1 cellular context compared by ENCODE assay signal in the genomic region with DNA sequence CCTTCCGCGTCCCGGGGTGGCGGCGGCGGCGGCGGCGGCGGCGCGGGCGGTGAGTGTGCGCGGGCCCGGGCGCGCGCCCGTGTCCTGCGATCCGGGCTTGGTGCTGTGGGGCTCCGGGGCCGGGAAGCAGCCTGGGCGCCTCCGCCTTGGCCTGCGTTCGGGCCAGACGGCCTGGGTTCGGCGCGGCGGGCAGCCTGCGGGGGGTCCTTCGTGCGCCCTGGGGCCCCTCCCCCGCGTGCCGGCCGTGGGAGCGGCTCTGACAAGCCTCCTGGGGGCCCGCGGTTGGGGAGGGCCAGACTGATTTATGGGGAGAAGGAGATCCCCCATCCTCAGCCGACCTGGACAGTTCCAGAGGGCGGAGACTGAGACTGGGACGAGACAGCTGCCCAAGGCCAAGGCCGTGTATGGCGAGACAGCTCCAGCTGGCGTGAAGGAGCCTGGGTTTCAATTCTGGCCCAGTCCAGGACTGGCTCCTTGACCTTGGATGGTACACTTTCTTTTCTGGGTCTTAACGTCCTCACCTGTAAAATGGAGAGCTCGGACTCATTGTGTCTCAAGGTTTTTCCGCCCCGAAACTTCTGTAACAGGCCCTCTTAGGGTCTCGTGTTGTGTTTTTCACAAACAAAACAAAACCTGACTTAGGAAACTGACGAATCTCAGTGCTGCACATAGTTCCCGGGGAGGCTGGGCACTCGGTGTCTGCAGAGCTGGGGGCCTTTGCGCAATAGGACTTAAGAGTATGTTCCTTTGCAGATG.
TF ChIP-seq lines count a peak whose summit lies in the region.

No MANE protein-coding gene starts in this region.

TF ChIP-seq in K562, 482 proteins besides CTCF, POLR2A, EP300 and RAD21 (continues in another document):
- TF ChIP-seq, protein P1, sequence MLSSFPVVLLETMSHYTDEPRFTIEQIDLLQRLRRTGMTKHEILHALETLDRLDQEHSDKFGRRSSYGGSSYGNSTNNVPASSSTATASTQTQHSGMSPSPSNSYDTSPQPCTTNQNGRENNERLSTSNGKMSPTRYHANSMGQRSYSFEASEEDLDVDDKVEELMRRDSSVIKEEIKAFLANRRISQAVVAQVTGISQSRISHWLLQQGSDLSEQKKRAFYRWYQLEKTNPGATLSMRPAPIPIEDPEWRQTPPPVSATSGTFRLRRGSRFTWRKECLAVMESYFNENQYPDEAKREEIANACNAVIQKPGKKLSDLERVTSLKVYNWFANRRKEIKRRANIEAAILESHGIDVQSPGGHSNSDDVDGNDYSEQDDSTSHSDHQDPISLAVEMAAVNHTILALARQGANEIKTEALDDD (IDR thresholded peaks at IDR 0.05) = no peak
- TF ChIP-seq RB1 (IDR thresholded peaks at IDR 0.05; ENCODE audit: low read depth) (no peak), ZNF140 (CRISPR knock-in tag; IDR thresholded peaks at IDR 0.05) (no peak), ZNF24 (IDR thresholded peaks at IDR 0.05) (no peak; the same call in 1 of the 2 replicates), ESRRA (IDR thresholded peaks at IDR 0.05; ENCODE audit: borderline replicate concordance, low read depth) (0 out of 2 replicates have a peak, but pooled peaks have one; percentile 17), PRMT5 (CRISPR knock-in tag; IDR thresholded peaks at IDR 0.05) (no peak), PHB (CRISPR knock-in tag; IDR thresholded peaks at IDR 0.05) (no peak), SMAD4 (CRISPR knock-in tag; conservative IDR thresholded peaks at IDR 0.05) (peak; percentile 61), CREB1 (IDR thresholded peaks at IDR 0.05) (peak; percentile 33; the same call in 1 of the 2 replicates), CREB1 (CRISPR knock-in tag; IDR thresholded peaks at IDR 0.05) (no peak), FOXM1 (IDR thresholded peaks at IDR 0.05; ENCODE audit: low read depth) (no peak), FOXM1 (CRISPR knock-in tag; IDR thresholded peaks at IDR 0.05; ENCODE audit: low read depth) (no peak), ZNF668 (CRISPR knock-in tag; IDR thresholded peaks at IDR 0.05) (no peak), MECOM (CRISPR knock-in tag; IDR thresholded peaks at IDR 0.05) (no peak), CTBP1 (IDR thresholded peaks at IDR 0.05; ENCODE audit: borderline replicate concordance) (0 out of 2 replicates have a peak, but pooled peaks have one; percentile 19), COPS2 (conservative IDR thresholded peaks at IDR 0.05) (no peak), CBX2 (IDR thresholded peaks at IDR 0.05; ENCODE audit: insufficient read depth, low read length, poor library complexity, severe bottlenecking) (no peak), FOXA3 (CRISPR knock-in tag; conservative IDR thresholded peaks at IDR 0.05 in 1 of 2, IDR thresholded peaks at IDR 0.05 in 1 of 2) (0 out of 4 replicates have a peak, but pooled peaks of 1 of the 2 experiments have one; percentile 32), KDM1A (IDR thresholded peaks at IDR 0.05) (no peak), KDM5B (IDR thresholded peaks at IDR 0.05; ENCODE audit: insufficient replicate concordance, low read depth, low read length) (peak; percentile 8), FOSL1 (tag; conservative IDR thresholded peaks at IDR 0.05) (peak; percentile 35; the same call in 1 of the 2 replicates), CXXC5 (CRISPR knock-in tag; IDR thresholded peaks at IDR 0.05) (0 out of 2 replicates have a peak, but pooled peaks have one; percentile 3), MEIS2 (IDR thresholded peaks at IDR 0.05; ENCODE audit: partially characterized antibody) (peak; percentile 94), YY1 (IDR thresholded peaks at IDR 0.05; ENCODE audit: borderline replicate concordance in 1 of 3, control insufficient read depth in 1 of 3, extremely low read depth in 1 of 3, insufficient read depth in 3 of 3, insufficient read length in 1 of 3, insufficient replicate concordance in 2 of 3, low read depth in 1 of 3, low read length in 2 of 3) (no peak), RBBP5 (IDR thresholded peaks at IDR 0.05; ENCODE audit: borderline replicate concordance, insufficient read depth, low read length, poor library complexity, severe bottlenecking) (peak; percentile 54), U2AF2 (optimal IDR thresholded peaks at IDR 0.05; ENCODE audit: low read depth, low read length) (no peak), OTX1 (CRISPR knock-in tag; IDR thresholded peaks at IDR 0.05) (no peak), SRSF1 (IDR thresholded peaks at IDR 0.05; ENCODE audit: low read depth, low read length) (no peak), ZNF324 (CRISPR knock-in tag; IDR thresholded peaks at IDR 0.05) (no peak)
- TF ChIP-seq, protein P2, sequence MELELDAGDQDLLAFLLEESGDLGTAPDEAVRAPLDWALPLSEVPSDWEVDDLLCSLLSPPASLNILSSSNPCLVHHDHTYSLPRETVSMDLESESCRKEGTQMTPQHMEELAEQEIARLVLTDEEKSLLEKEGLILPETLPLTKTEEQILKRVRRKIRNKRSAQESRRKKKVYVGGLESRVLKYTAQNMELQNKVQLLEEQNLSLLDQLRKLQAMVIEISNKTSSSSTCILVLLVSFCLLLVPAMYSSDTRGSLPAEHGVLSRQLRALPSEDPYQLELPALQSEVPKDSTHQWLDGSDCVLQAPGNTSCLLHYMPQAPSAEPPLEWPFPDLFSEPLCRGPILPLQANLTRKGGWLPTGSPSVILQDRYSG (tag; conservative IDR thresholded peaks at IDR 0.05; ENCODE audit: low read depth) = no peak
- TF ChIP-seq, protein P3, sequence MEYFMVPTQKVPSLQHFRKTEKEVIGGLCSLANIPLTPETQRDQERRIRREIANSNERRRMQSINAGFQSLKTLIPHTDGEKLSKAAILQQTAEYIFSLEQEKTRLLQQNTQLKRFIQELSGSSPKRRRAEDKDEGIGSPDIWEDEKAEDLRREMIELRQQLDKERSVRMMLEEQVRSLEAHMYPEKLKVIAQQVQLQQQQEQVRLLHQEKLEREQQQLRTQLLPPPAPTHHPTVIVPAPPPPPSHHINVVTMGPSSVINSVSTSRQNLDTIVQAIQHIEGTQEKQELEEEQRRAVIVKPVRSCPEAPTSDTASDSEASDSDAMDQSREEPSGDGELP (CRISPR knock-in tag; IDR thresholded peaks at IDR 0.05; ENCODE audit: borderline replicate concordance) = peak; percentile 86
- TF ChIP-seq, protein P4, sequence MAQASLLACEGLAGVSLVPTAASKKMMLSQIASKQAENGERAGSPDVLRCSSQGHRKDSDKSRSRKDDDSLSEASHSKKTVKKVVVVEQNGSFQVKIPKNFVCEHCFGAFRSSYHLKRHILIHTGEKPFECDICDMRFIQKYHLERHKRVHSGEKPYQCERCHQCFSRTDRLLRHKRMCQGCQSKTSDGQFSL (CRISPR knock-in tag; IDR thresholded peaks at IDR 0.05) = no peak
- TF ChIP-seq, protein P4 (tag; IDR thresholded peaks at IDR 0.05) = no peak
- TF ChIP-seq, protein P5, sequence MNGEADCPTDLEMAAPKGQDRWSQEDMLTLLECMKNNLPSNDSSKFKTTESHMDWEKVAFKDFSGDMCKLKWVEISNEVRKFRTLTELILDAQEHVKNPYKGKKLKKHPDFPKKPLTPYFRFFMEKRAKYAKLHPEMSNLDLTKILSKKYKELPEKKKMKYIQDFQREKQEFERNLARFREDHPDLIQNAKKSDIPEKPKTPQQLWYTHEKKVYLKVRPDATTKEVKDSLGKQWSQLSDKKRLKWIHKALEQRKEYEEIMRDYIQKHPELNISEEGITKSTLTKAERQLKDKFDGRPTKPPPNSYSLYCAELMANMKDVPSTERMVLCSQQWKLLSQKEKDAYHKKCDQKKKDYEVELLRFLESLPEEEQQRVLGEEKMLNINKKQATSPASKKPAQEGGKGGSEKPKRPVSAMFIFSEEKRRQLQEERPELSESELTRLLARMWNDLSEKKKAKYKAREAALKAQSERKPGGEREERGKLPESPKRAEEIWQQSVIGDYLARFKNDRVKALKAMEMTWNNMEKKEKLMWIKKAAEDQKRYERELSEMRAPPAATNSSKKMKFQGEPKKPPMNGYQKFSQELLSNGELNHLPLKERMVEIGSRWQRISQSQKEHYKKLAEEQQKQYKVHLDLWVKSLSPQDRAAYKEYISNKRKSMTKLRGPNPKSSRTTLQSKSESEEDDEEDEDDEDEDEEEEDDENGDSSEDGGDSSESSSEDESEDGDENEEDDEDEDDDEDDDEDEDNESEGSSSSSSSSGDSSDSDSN (IDR thresholded peaks at IDR 0.05; ENCODE audit: borderline replicate concordance in 1 of 2, low read depth in 2 of 2, low read length in 2 of 2) = peak; percentile 28 to 66; a peak in 1 of 4 replicates
- TF ChIP-seq, protein P6, sequence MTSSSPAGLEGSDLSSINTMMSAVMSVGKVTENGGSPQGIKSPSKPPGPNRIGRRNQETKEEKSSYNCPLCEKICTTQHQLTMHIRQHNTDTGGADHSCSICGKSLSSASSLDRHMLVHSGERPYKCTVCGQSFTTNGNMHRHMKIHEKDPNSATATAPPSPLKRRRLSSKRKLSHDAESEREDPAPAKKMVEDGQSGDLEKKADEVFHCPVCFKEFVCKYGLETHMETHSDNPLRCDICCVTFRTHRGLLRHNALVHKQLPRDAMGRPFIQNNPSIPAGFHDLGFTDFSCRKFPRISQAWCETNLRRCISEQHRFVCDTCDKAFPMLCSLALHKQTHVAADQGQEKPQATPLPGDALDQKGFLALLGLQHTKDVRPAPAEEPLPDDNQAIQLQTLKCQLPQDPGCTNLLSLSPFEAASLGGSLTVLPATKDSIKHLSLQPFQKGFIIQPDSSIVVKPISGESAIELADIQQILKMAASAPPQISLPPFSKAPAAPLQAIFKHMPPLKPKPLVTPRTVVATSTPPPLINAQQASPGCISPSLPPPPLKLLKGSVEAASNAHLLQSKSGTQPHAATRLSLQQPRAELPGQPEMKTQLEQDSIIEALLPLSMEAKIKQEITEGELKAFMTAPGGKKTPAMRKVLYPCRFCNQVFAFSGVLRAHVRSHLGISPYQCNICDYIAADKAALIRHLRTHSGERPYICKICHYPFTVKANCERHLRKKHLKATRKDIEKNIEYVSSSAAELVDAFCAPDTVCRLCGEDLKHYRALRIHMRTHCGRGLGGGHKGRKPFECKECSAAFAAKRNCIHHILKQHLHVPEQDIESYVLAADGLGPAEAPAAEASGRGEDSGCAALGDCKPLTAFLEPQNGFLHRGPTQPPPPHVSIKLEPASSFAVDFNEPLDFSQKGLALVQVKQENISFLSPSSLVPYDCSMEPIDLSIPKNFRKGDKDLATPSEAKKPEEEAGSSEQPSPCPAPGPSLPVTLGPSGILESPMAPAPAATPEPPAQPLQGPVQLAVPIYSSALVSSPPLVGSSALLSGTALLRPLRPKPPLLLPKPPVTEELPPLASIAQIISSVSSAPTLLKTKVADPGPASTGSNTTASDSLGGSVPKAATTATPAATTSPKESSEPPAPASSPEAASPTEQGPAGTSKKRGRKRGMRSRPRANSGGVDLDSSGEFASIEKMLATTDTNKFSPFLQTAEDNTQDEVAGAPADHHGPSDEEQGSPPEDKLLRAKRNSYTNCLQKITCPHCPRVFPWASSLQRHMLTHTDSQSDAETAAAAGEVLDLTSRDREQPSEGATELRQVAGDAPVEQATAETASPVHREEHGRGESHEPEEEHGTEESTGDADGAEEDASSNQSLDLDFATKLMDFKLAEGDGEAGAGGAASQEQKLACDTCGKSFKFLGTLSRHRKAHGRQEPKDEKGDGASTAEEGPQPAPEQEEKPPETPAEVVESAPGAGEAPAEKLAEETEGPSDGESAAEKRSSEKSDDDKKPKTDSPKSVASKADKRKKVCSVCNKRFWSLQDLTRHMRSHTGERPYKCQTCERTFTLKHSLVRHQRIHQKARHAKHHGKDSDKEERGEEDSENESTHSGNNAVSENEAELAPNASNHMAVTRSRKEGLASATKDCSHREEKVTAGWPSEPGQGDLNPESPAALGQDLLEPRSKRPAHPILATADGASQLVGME (CRISPR knock-in tag; IDR thresholded peaks at IDR 0.05) = no peak
- TF ChIP-seq, protein P7, sequence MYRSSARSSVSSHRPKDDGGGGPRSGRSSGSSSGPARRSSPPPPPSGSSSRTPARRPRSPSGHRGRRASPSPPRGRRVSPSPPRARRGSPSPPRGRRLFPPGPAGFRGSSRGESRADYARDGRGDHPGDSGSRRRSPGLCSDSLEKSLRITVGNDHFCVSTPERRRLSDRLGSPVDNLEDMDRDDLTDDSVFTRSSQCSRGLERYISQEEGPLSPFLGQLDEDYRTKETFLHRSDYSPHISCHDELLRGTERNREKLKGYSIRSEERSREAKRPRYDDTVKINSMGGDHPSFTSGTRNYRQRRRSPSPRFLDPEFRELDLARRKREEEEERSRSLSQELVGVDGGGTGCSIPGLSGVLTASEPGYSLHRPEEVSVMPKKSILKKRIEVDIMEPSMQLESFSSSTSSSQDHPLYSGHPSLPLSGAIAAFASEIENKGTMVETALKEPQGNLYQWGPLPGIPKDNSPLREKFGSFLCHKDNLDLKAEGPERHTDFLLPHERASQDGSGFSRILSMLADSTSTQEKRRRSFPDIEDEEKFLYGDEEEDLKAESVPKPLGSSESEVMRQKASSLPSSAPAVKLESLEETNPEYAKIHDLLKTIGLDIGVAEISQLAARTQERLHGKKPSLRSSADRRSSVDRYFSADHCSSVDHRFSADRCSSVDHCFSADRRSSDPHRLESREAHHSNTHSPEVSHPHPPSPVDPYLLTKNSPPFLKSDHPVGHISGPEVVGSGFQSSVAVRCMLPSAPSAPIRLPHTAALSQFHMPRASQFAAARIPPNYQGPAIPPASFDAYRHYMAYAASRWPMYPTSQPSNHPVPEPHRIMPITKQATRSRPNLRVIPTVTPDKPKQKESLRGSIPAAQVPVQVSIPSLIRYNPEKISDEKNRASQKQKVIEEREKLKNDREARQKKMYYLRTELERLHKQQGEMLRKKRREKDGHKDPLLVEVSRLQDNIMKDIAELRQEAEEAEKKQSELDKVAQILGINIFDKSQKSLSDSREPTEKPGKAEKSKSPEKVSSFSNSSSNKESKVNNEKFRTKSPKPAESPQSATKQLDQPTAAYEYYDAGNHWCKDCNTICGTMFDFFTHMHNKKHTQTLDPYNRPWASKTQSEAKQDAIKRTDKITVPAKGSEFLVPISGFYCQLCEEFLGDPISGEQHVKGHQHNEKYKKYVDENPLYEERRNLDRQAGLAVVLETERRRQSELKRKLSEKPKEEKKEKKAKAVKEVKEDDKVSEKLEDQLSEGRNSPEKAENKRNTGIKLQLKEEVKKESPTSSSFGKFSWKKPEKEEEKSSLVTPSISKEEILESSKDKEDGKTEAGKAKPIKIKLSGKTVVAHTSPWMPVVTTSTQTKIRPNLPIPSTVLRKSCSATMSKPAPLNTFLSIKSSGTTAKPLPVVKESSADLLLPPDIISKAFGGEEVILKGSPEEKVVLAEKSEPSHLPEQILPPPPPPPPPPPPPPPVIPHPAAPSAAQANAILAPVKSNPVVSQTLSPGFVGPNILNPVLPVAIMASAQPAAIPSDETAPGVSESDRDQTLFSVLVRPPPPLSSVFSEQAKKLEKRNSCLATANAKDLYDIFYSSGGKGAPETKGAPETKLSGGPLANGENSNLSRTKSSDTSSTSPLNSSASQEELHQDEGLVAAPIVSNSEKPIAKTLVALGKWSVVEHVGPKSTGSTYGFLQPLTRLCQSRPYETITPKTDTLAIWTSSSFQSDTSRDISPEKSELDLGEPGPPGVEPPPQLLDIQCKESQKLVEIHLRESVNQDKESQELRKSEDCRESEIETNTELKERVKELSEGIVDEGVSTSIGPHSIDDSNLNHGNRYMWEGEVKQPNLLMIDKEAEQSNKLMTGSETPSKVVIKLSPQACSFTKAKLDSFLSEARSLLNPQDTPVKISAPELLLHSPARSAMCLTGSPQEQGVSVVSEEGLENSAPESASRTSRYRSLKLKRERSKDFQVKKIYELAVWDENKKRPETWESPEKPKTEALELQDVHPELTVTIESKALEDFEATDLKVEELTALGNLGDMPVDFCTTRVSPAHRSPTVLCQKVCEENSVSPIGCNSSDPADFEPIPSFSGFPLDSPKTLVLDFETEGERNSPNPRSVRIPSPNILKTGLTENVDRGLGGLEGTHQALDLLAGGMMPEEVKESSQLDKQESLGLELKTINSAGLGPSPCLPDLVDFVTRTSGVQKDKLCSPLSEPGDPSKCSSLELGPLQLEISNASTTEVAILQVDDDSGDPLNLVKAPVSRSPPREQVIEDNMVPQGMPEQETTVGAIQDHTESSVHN (IDR thresholded peaks at IDR 0.05; ENCODE audit: borderline replicate concordance in 1 of 2, low read depth in 1 of 2) = no peak
